1 cellular context compared by ENCODE assay signal in genomic region chr4:153788064-153788418, GRCh38.
TF ChIP-seq lines count a peak whose summit lies in the region.

No MANE protein-coding gene starts in this region.

TF ChIP-seq in WTC11, 78 proteins besides CTCF, POLR2A, EP300 and RAD21 (continued from another document and continues in another):
- TF ChIP-seq TEAD4 (CRISPR knock-in tag; IDR thresholded peaks at IDR 0.05) (no peak), GABPB1 (CRISPR knock-in tag; IDR thresholded peaks at IDR 0.05) (no peak), ZBTB21 (CRISPR knock-in tag; IDR thresholded peaks at IDR 0.05; ENCODE audit: borderline replicate concordance) (no peak), CDX4 (CRISPR knock-in tag; IDR thresholded peaks at IDR 0.05; ENCODE audit: borderline replicate concordance) (no peak), ELF4 (CRISPR knock-in tag; IDR thresholded peaks at IDR 0.05; ENCODE audit: low read depth) (no peak), TP53 (CRISPR knock-in tag; IDR thresholded peaks at IDR 0.05) (no peak), MYBL2 (CRISPR knock-in tag; IDR thresholded peaks at IDR 0.05) (0 out of 2 replicates have a peak, but pooled peaks have one; percentile 16), AFF4 (CRISPR knock-in tag; IDR thresholded peaks at IDR 0.05; ENCODE audit: borderline replicate concordance) (no peak), JAZF1 (CRISPR knock-in tag; IDR thresholded peaks at IDR 0.05) (no peak), IRF2 (CRISPR knock-in tag; IDR thresholded peaks at IDR 0.05; ENCODE audit: borderline replicate concordance, low read depth) (no peak), PREB (CRISPR knock-in tag; IDR thresholded peaks at IDR 0.05; ENCODE audit: borderline replicate concordance) (no peak), KAT7 (CRISPR knock-in tag; IDR thresholded peaks at IDR 0.05; ENCODE audit: borderline replicate concordance) (no peak; the same call in 1 of the 2 replicates), ZMAT4 (CRISPR knock-in tag; IDR thresholded peaks at IDR 0.05) (no peak), AR (CRISPR knock-in tag; IDR thresholded peaks at IDR 0.05) (no peak), ATF3 (CRISPR knock-in tag; conservative IDR thresholded peaks at IDR 0.05) (no peak), CREM (CRISPR knock-in tag; IDR thresholded peaks at IDR 0.05) (no peak), NFYB (CRISPR knock-in tag; conservative IDR thresholded peaks at IDR 0.05; ENCODE audit: low read depth) (no peak), PRRX2 (CRISPR knock-in tag; IDR thresholded peaks at IDR 0.05) (no peak), ZNF512 (CRISPR knock-in tag; IDR thresholded peaks at IDR 0.05; ENCODE audit: borderline replicate concordance) (0 out of 2 replicates have a peak, but pooled peaks have one; percentile 34), HMGA2 (CRISPR knock-in tag; IDR thresholded peaks at IDR 0.05) (no peak), MAX (CRISPR knock-in tag; IDR thresholded peaks at IDR 0.05) (no peak), IRF1 (CRISPR knock-in tag; IDR thresholded peaks at IDR 0.05) (no peak), TEAD1 (CRISPR knock-in tag; IDR thresholded peaks at IDR 0.05) (no peak), ARID4B (CRISPR knock-in tag; IDR thresholded peaks at IDR 0.05; ENCODE audit: borderline replicate concordance) (no peak), GTF2I (CRISPR knock-in tag; conservative IDR thresholded peaks at IDR 0.05) (no peak), HMGXB4 (CRISPR knock-in tag; IDR thresholded peaks at IDR 0.05) (no peak; the same call in 1 of the 2 replicates), SP1 (CRISPR knock-in tag; conservative IDR thresholded peaks at IDR 0.05) (0 out of 2 replicates have a peak, but pooled peaks have one; percentile 18), FOXK1 (CRISPR knock-in tag; IDR thresholded peaks at IDR 0.05) (peak; percentile 17; the same call in 1 of the 2 replicates), SMAD3 (CRISPR knock-in tag; IDR thresholded peaks at IDR 0.05; ENCODE audit: borderline replicate concordance) (0 out of 2 replicates have a peak, but pooled peaks have one; percentile 15), CBFB (CRISPR knock-in tag; IDR thresholded peaks at IDR 0.05; ENCODE audit: low read depth) (no peak), ATF2 (CRISPR knock-in tag; IDR thresholded peaks at IDR 0.05; ENCODE audit: borderline replicate concordance, low read depth) (0 out of 2 replicates have a peak, but pooled peaks have one; percentile 13), ZNF416 (CRISPR knock-in tag; IDR thresholded peaks at IDR 0.05) (no peak), FOXJ3 (CRISPR knock-in tag; IDR thresholded peaks at IDR 0.05; ENCODE audit: borderline replicate concordance) (no peak), RORB (CRISPR knock-in tag; IDR thresholded peaks at IDR 0.05) (no peak)
